In the genomic region with DNA sequence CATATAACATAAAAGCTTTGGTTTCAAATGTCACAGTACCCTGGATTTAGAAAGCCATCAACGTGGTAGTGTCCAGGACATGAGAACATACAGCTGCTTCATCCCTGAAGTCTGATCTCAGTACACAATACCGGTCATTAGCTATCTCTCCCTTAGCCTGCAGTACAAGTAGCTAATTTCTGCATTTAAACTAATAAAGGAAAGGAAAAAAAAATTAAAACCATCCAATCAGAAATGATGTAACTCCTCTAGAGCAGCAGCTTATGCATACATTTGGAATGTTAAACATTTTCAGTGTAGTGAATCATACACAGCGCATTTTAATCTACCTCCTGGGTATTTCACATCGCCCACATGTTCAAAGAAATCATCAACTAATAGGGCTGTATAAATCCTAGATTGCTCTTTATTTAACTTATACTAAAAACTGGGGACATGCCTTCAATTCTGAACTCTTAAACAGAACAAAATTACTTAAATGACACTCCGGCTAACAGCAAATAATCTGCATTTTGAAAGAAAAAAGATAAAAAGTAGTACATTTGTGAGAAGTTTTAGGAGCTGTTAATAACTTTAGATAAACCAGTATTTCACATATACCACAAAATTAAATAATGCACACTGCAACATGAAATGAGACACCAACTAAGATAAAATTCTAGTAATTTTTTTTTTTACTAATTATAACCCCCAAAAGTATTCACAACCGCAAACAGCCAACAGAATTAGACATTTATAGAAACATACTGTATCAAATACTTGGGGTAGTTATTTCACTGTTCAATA, we compare ENCODE assay signal across 11 cellular contexts. TPM values are rescaled to one million over a fixed set of nuclear protein-coding genes. Genes with fewer than 3 reads are reported as not detected.
DNase-seq lines count a peak whose midpoint lies in the region; ATAC-seq and TF ChIP-seq lines count a peak whose summit lies in the region.
"Had no signal": no experiment of that assay in that cellular context is flagged by ENCODE, and none has a peak within 500 bp of the region (broad histone marks: within the 10 kb centered on the region; RNA-seq: fewer than 3 reads in every experiment).

No MANE protein-coding gene starts in this region.

- no peak overlapping the region for H3K27ac ChIP-seq in HUES64 (ENCODE audit: low read depth, low read length)
- H3K27ac ChIP-seq: parathyroid adenoma had no signal

- H3K27me3 ChIP-seq in HUES64 (ENCODE audit: insufficient read depth, low read length): no peaks in the 10 kb centered on the region
- no peaks in the 10 kb centered on the region for H3K27me3 ChIP-seq in kidney epithelial cell (ENCODE audit: control insufficient read depth, insufficient read depth, low read length)
- no peaks in the 10 kb centered on the region for H3K27me3 ChIP-seq in H7 (ENCODE audit: control insufficient read depth, insufficient read depth, low read length)

- H3K36me3 ChIP-seq in HUES64 (ENCODE audit: insufficient read depth, low read length) (no peaks in the 10 kb centered on the region), kidney epithelial cell (ENCODE audit: control insufficient read depth, insufficient read depth, low read length) (no peaks in the 10 kb centered on the region), H7 (replicated peaks; ENCODE audit: control insufficient read depth, insufficient read depth, low read length) (no peaks in the 10 kb centered on the region; the same call in 1 of the 2 replicates)

- ATAC-seq in GM19452 (IDR thresholded peaks at IDR 0.05; ENCODE audit: unreplicated experiment): no peak

- H3K9me3 ChIP-seq in HUES64 (ENCODE audit: insufficient read depth, low read depth, low read length): no peaks in the 10 kb centered on the region

- peaks cover 64% of the 10 kb centered on the region for H3K4me1 ChIP-seq in HUES64 (ENCODE audit: insufficient read depth, low read length)
- H3K4me1 ChIP-seq: parathyroid adenoma had no signal

- TF ChIP-seq CTCF in AG10803 (conservative IDR thresholded peaks at IDR 0.05; ENCODE audit: low read length): no peak
- TF ChIP-seq CTCF in kidney epithelial cell (IDR thresholded peaks at IDR 0.05; ENCODE audit: insufficient read depth, low read length, poor library complexity, severe bottlenecking): no peak
- no peak for TF ChIP-seq CTCF in GM20000 (IDR thresholded peaks at IDR 0.05; ENCODE audit: extremely low read depth, missing control alignments)

- H3K4me3 ChIP-seq in AG10803 (ENCODE audit: low read length) (peak overlapping the region; percentile 55), HUES64 (ENCODE audit: low read length) (peak overlapping the region; percentile 95), kidney epithelial cell (ENCODE audit: low read depth, low read length) (peak overlapping the region; percentile 11), H7 (ENCODE audit: insufficient read depth, low read depth, low read length) (no peak overlapping the region)

- peak overlapping the region; percentile 20; the same call in 1 of the 2 replicates for H3K9ac ChIP-seq in HUES64 (ENCODE audit: low read depth, low read length)
- H3K9ac ChIP-seq: parathyroid adenoma had no signal

- peak; percentile 87 for DNase-seq in AG10803 (ENCODE audit: low read depth)
- DNase-seq in amniotic epithelial cell (ENCODE audit: low read depth): peak; percentile 91
- no peak for DNase-seq in kidney epithelial cell (ENCODE audit: low read depth)
- no peak for DNase-seq in H7
- DNase-seq in NCI-H146 treated with DMSO at 0.1 percent for 48 hours (lab: John Stamatoyannopoulos, UW; ENCODE audit: unreplicated experiment): no peak
- DNase-seq in GM20000 (ENCODE audit: low spot score): no peak
- DNase-seq: activated B cell treated with CpG ODN at 0.5 μM for 24 hours, MM.1S had no signal

- WGBS in HUES64: 37% methylated on average over 5 of the region's 6 CpGs

RNA-seq across cellular contexts. Expression of gene IGF2BP2, which starts 3.7 kb away (rescaled TPM):
- 87.0 TPM for polyA plus RNA-seq in HUES64 (2013, experiment 1 of 2)
- polyA plus RNA-seq in HUES64 (2013, experiment 2 of 2): 107 TPM
- total RNA-seq in kidney epithelial cell: 68.6 and 77.0 TPM in 2 replicates
- total RNA-seq in H7 (2014; rRNA removed; shearing (Covaris generic)): 83.7 and 122 TPM in 2 replicates

Comparison
In these comparisons a context has a peak if more than half of its experiments do, and no peak if none do; other contexts are left out.
1. DNase-seq: peak in AG10803 (single experiment) and amniotic epithelial cell (single experiment); none in kidney epithelial cell (single experiment), H7 (single experiment), NCI-H146 treated with DMSO at 0.1 percent for 48 hours (single experiment) and GM20000 (single experiment).